8 cellular contexts compared by ENCODE assay signal in the genomic region with DNA sequence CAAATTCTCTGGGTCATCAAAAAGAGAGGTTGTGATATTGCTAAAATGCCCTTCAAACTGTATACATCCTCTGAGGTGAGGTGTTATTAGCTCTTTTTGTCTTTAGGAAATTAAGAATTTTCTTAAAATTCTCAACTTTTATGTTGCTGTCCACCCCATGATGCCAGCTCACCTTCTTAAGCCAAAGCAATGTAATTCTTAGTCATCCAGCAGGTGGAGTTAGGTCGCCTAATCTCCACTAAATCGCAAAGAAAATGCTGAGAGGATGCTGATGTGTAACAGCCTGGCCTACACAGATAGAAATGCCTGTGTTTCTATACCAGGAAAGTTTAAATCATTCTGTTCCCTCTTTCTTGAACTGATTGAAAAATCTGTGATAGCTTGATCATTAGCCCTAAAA.
A peak's percentile ranks its signal among the peaks of the same experiment; 100 is the strongest.
DNase-seq lines count a peak whose midpoint lies in the region; ATAC-seq and TF ChIP-seq lines count a peak whose summit lies in the region.

No MANE protein-coding gene starts in this region.

- no peak for TF ChIP-seq EP300 in gastroesophageal sphincter (IDR thresholded peaks at IDR 0.05)

- peaks cover 3% of the 10 kb centered on the region for H3K4me1 Mint-ChIP-seq in activated CD4-positive, alpha-beta T cell treated with anti-CD3 and anti-CD28 coated beads for 36 hours

- no peaks in the 10 kb centered on the region for H3K9me2 ChIP-seq in GM23248 (ENCODE audit: insufficient read depth)
- no peaks in the 10 kb centered on the region for H3K9me2 ChIP-seq in Karpas-422 (replicated peaks; ENCODE audit: insufficient read depth, low read length)

- WGBS in GM23248 (ENCODE audit: low coverage in 1 of 2, low lambda C conversion rate in 2 of 2, missing lambda C conversion rate in 2 of 2), 2 experiments = 91% methylated on average over 2 of the region's 2 CpGs
- 38 to 42% methylated on average over 2 of the region's 2 CpGs for WGBS in gastroesophageal sphincter (ENCODE audit: low coverage in 1 of 2), 2 donors

- H3K4me2 ChIP-seq in GM23248 (ENCODE audit: unreplicated experiment) (no peak overlapping the region), Karpas-422 (ENCODE audit: low read depth, low read length, poor library complexity, severe bottlenecking) (no peak overlapping the region)

- ATAC-seq in activated CD4-positive, alpha-beta T cell treated with anti-CD3 and anti-CD28 coated beads for 36 hours = peak; percentile 42
- ATAC-seq in gastroesophageal sphincter (no peak), HG03280 (IDR thresholded peaks at IDR 0.05; ENCODE audit: unreplicated experiment) (no peak)

- no peaks in the 10 kb centered on the region for H3K27me3 Mint-ChIP-seq in activated CD4-positive, alpha-beta T cell treated with anti-CD3 and anti-CD28 coated beads for 36 hours

- H3K27me3 ChIP-seq in GM23248 (replicated peaks; ENCODE audit: insufficient read depth) (no peaks in the 10 kb centered on the region), Karpas-422 (ENCODE audit: low read length) (no peaks in the 10 kb centered on the region), gastroesophageal sphincter (no peaks in the 10 kb centered on the region)

- TF ChIP-seq POLR2A in gastroesophageal sphincter (IDR thresholded peaks at IDR 0.05) = no peak

- no peak overlapping the region for H3K27ac Mint-ChIP-seq in activated CD4-positive, alpha-beta T cell treated with anti-CD3 and anti-CD28 coated beads for 36 hours

- in situ Hi-C loops in GM23248 (cut with MboI) = no loop called here

- intact Hi-C loops in activated CD4-positive, alpha-beta T cell treated with anti-CD3 and anti-CD28 coated beads for 36 hours (cut with DNase I, micrococcal nuclease) = loop anchor here in 1 of 2 experiments (2.0 to 5.0 kb wide), 3 partner anchors 34 to 922 kb away; no protein-coding TSS in a partner anchor

- no peaks in the 10 kb centered on the region for H3K9me3 ChIP-seq in GM23248 (ENCODE audit: low read depth)
- no peaks in the 10 kb centered on the region for H3K9me3 ChIP-seq in Karpas-422 (ENCODE audit: low read length)
- no peaks in the 10 kb centered on the region for H3K9me3 ChIP-seq in gastroesophageal sphincter

- H3K9me3 Mint-ChIP-seq in activated CD4-positive, alpha-beta T cell treated with anti-CD3 and anti-CD28 coated beads for 36 hours (ENCODE audit: low read depth) = no peaks in the 10 kb centered on the region

- H3K4me3 ChIP-seq in GM23248 (no peak overlapping the region), Karpas-422 (ENCODE audit: low read length) (no peak overlapping the region), gastroesophageal sphincter (no peak overlapping the region)

- no peaks in the 10 kb centered on the region for H4K20me1 ChIP-seq in GM23248 (ENCODE audit: insufficient read depth)
- no peaks in the 10 kb centered on the region for H4K20me1 ChIP-seq in Karpas-422 (ENCODE audit: insufficient read depth, low read depth, low read length)

- CTCF ChIA-PET in activated CD4-positive, alpha-beta T cell treated with anti-CD3 and anti-CD28 coated beads for 36 hours (lab: Charles Lee) = no interaction called here
- CTCF ChIA-PET in RWPE1 (lab: Yijun Ruan, JAX) = interaction anchor here (0.5 to 1.5 kb wide), 6 partner anchors 10 to 770 kb away, joined by 3 to 10 read pairs (median 3); a partner anchor contains a TSS

- no peaks in the 10 kb centered on the region for H3K36me3 ChIP-seq in GM23248 (ENCODE audit: low read depth)
- no peaks in the 10 kb centered on the region for H3K36me3 ChIP-seq in Karpas-422 (ENCODE audit: insufficient read depth, low read length)
- H3K36me3 ChIP-seq in gastroesophageal sphincter = no peaks in the 10 kb centered on the region

- TF ChIP-seq CTCF in RWPE1 (conservative IDR thresholded peaks at IDR 0.05; ENCODE audit: low read depth) (peak; percentile 64), gastroesophageal sphincter (IDR thresholded peaks at IDR 0.05) (peak in 3 of 4 experiments; percentile 30 to 39 (median 32))

- H3K4me1 ChIP-seq in GM23248 (ENCODE audit: insufficient read depth) (no peaks in the 10 kb centered on the region), Karpas-422 (ENCODE audit: low read length) (no peaks in the 10 kb centered on the region), gastroesophageal sphincter (no peaks in the 10 kb centered on the region)

- H3K79me2 ChIP-seq in GM23248 (ENCODE audit: insufficient read depth) = no peaks in the 10 kb centered on the region
- no peaks in the 10 kb centered on the region for H3K79me2 ChIP-seq in Karpas-422 (ENCODE audit: low read length)

- H2AFZ ChIP-seq in GM23248 (no peak overlapping the region), Karpas-422 (ENCODE audit: low read length) (no peak overlapping the region)

- no peak overlapping the region for H3K4me3 Mint-ChIP-seq in activated CD4-positive, alpha-beta T cell treated with anti-CD3 and anti-CD28 coated beads for 36 hours

- H3K9ac ChIP-seq in GM23248 (no peak overlapping the region), Karpas-422 (ENCODE audit: low read length) (no peak overlapping the region)

- H3F3A ChIP-seq in GM23248 (ENCODE audit: insufficient read depth) = no peaks in the 10 kb centered on the region

- POLR2A ChIA-PET in activated CD4-positive, alpha-beta T cell treated with anti-CD3 and anti-CD28 coated beads for 36 hours (lab: Charles Lee) = no interaction called here
- POLR2A ChIA-PET in RWPE1 (lab: Yijun Ruan, JAX; ENCODE audit: low non-redundant PET) = no interaction called here

- DNase-seq in activated CD4-positive, alpha-beta T cell treated with anti-CD3 and anti-CD28 coated beads for 36 hours = no peak
- DNase-seq in activated CD4-positive, alpha-beta T cell treated with anti-CD3 and anti-CD28 coated beads for 4 hours = no peak
- DNase-seq in GM23248 = peak; percentile 39
- DNase-seq in Karpas-422 = peak; percentile 79
- peak; percentile 25 for DNase-seq in RWPE1 (ENCODE audit: low spot score)
- peak; percentile 33 for DNase-seq in smooth muscle cell of the brain vasculature (ENCODE audit: low read depth, low spot score)

- no peak overlapping the region for H3K27ac ChIP-seq in GM23248
- H3K27ac ChIP-seq in Karpas-422 (ENCODE audit: low read length) = no peak overlapping the region
- H3K27ac ChIP-seq in RWPE1 = no peak overlapping the region
- H3K27ac ChIP-seq in gastroesophageal sphincter = no peak overlapping the region

- H3K36me3 Mint-ChIP-seq in activated CD4-positive, alpha-beta T cell treated with anti-CD3 and anti-CD28 coated beads for 36 hours (ENCODE audit: low read depth) = no peaks in the 10 kb centered on the region

Comparison
In these comparisons a context has a peak if more than half of its experiments do, and no peak if none do; other contexts are left out.
1. DNase-seq: peak in GM23248 (single experiment), Karpas-422 (single experiment), RWPE1 (single experiment) and smooth muscle cell of the brain vasculature (single experiment); none in activated CD4-positive, alpha-beta T cell treated with anti-CD3 and anti-CD28 coated beads for 36 hours (single experiment) and activated CD4-positive, alpha-beta T cell treated with anti-CD3 and anti-CD28 coated beads for 4 hours (0 of 2).